ENCODE assay signal across 22 cellular contexts in the genomic region with DNA sequence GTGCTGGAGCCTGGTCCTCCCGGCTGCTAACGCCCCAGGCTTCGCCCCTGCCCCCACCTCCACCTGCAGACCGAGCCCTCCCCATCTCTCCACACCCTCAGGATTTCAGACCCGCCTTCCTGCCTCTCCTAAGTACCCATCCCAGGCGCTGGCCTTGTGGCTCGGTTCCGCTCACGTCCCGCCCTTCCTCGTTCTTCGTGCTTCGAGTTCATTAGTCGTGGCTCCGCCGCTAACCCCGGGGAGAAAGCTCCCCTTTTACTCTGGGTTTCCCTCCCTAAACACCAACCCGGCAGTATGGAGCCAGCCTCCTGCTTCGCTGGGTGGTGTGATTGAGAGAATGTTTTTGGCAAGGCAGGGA. TPM values are rescaled to one million over a fixed set of nuclear protein-coding genes. Genes with fewer than 3 reads are reported as not detected.
DNase-seq lines count a peak whose midpoint lies in the region; ATAC-seq and TF ChIP-seq lines count a peak whose summit lies in the region.
"Had no signal": no experiment of that assay in that cellular context is flagged by ENCODE, and none has a peak within 500 bp of the region (broad histone marks: within the 10 kb centered on the region; RNA-seq: fewer than 3 reads in every experiment).

No MANE protein-coding gene starts in this region.

- DNase-seq in breast epithelium (ENCODE audit: low spot score in 2 of 2) (no peak), mammary epithelial cell (no peak), epithelial cell of proximal tubule (ENCODE audit: low read depth) (no peak), uterus (no peak), NCI-H524 treated with DMSO at 0.1 percent for 48 hours (lab: John Stamatoyannopoulos, UW) (no peak)
- no peak for DNase-seq in natural killer cell treated with Interleukin-12 subunit alpha and Interleukin-12 subunit beta and Interleukin-15 and Interleukin-18, amount 100 ng/mL, for 72 hours (ENCODE audit: low spot score)
- DNase-seq: ACHN; activated CD8-positive, alpha-beta T cell treated with anti-CD3 and anti-CD28 coated beads, Interleukin-2, amount 10 ng/mL, durations not matched to agents 7 days and 5 days; CD4-positive, CD25-positive, alpha-beta regulatory T cell; central memory CD4-positive, alpha-beta T cell; DND-41; naive thymus-derived CD4-positive, alpha-beta T cell; NCI-H1930; stomach; T-cell; WERI-Rb-1 had no signal

- peaks cover 15 to 18% of the 10 kb centered on the region in 2 donors for H3K4me1 Mint-ChIP-seq in natural killer cell treated with Interleukin-12 subunit alpha and Interleukin-12 subunit beta and Interleukin-15 and Interleukin-18, amount 100 ng/mL, for 72 hours (ENCODE audit: low read depth in 2 of 2)

- dilution Hi-C loops in mammary epithelial cell (cut with HindIII; ENCODE audit: low sequenced_read_pairs) = loop anchor here (5.0 kb wide), 1 partner anchor 49 kb away; no protein-coding TSS in a partner anchor

- H3K36me3 ChIP-seq in breast epithelium = no peaks in the 10 kb centered on the region
- no peaks in the 10 kb centered on the region for H3K36me3 ChIP-seq in mammary epithelial cell (ENCODE audit: insufficient read depth, low read length)
- no peaks in the 10 kb centered on the region for H3K36me3 ChIP-seq in uterus
- H3K36me3 ChIP-seq: stomach, vagina, WERI-Rb-1 had no signal

- H2AFZ ChIP-seq in mammary epithelial cell (ENCODE audit: low read depth, low read length) = no peak overlapping the region

- H3K27ac Mint-ChIP-seq in natural killer cell treated with Interleukin-12 subunit alpha and Interleukin-12 subunit beta and Interleukin-15 and Interleukin-18, amount 100 ng/mL, for 72 hours = no peak overlapping the region
- H3K27ac Mint-ChIP-seq: activated CD8-positive, alpha-beta T cell treated with anti-CD3 and anti-CD28 coated beads, Interleukin-2, amount 10 ng/mL, durations not matched to agents 7 days and 5 days; activated T-helper 17 cell treated with anti-CD3 and anti-CD28 coated beads, Interleukin-2, amount 50 U/mL, for 72 hours; CD4-positive, CD25-positive, alpha-beta regulatory T cell; naive thymus-derived CD4-positive, alpha-beta T cell; T-cell had no signal

- peak overlapping the region; percentile 15 for H3K4me3 Mint-ChIP-seq in natural killer cell treated with Interleukin-12 subunit alpha and Interleukin-12 subunit beta and Interleukin-15 and Interleukin-18, amount 100 ng/mL, for 72 hours
- H3K4me3 Mint-ChIP-seq: activated T-helper 17 cell treated with anti-CD3 and anti-CD28 coated beads, Interleukin-2, amount 50 U/mL, for 72 hours; CD4-positive, CD25-positive, alpha-beta regulatory T cell had no signal

- no peak overlapping the region for H3K27ac ChIP-seq in breast epithelium
- H3K27ac ChIP-seq in mammary epithelial cell (ENCODE audit: insufficient read depth, low read depth, low read length) = no peak overlapping the region
- peak overlapping the region; percentile 98 for H3K27ac ChIP-seq in uterus
- H3K27ac ChIP-seq: stomach, vagina, WERI-Rb-1 had no signal

- peaks cover 55 to 81% of the 10 kb centered on the region in 2 donors for H3K27me3 Mint-ChIP-seq in natural killer cell treated with Interleukin-12 subunit alpha and Interleukin-12 subunit beta and Interleukin-15 and Interleukin-18, amount 100 ng/mL, for 72 hours

- H3K79me2 ChIP-seq in mammary epithelial cell (ENCODE audit: insufficient read depth, low read length) = no peaks in the 10 kb centered on the region

- H3K27me3 ChIP-seq in breast epithelium (peaks cover 4 to 80% of the 10 kb centered on the region in 2 donors), mammary epithelial cell (ENCODE audit: insufficient read depth, low read length) (peaks cover 65% of the 10 kb centered on the region), uterus (no peaks in the 10 kb centered on the region)

- CTCF ChIA-PET in mammary epithelial cell (lab: Charles Lee; ENCODE audit: low non-redundant PET) = no interaction called here

- H3K4me3 ChIP-seq in breast epithelium (peak overlapping the region in 2 of 3 donors; percentile 37 to 58), mammary epithelial cell (replicated peaks in 1 of 3; ENCODE audit: insufficient read depth in 1 of 3, low read depth in 2 of 3, low read length in 3 of 3) (no peak overlapping the region), epithelial cell of proximal tubule (ENCODE audit: low read depth, low read length) (peak overlapping the region; percentile 95), uterus (peak overlapping the region; percentile 37 to 40)
- H3K4me3 ChIP-seq: lung, stomach had no signal

- no peak for TF ChIP-seq POLR2A in breast epithelium (IDR thresholded peaks at IDR 0.05)
- no peak for TF ChIP-seq POLR2A in uterus (IDR thresholded peaks at IDR 0.05)

- ATAC-seq in natural killer cell treated with Interleukin-12 subunit alpha and Interleukin-12 subunit beta and Interleukin-15 and Interleukin-18, amount 100 ng/mL, for 72 hours = no peak
- no peak for ATAC-seq in HG03135 (IDR thresholded peaks at IDR 0.05; ENCODE audit: unreplicated experiment)
- no peak for ATAC-seq in esophagus mucosa
- ATAC-seq: activated CD8-positive, alpha-beta T cell treated with anti-CD3 and anti-CD28 coated beads, Interleukin-2, amount 10 ng/mL, durations not matched to agents 7 days and 5 days; activated T-helper 17 cell treated with anti-CD3 and anti-CD28 coated beads, Interleukin-2, amount 50 U/mL, for 72 hours; naive thymus-derived CD4-positive, alpha-beta T cell; T-cell had no signal

- H3K4me1 ChIP-seq in breast epithelium (peaks cover 0 to 3% of the 10 kb centered on the region in 2 donors), mammary epithelial cell (ENCODE audit: insufficient read depth, low read length) (peaks cover 4% of the 10 kb centered on the region), uterus (peaks cover 0 to 8% of the 10 kb centered on the region in 2 donors)

- BruUV-seq in mammary epithelial cell (replicated peaks; lab: Mats Ljungman, UMichigan) = no TSS peak

- in situ Hi-C loops in mammary epithelial cell (cut with MboI; ENCODE audit: low sequenced_read_pairs in 2 of 2) = no loop called here

- WGBS in mammary epithelial cell (ENCODE audit: low coverage, missing lambda C conversion rate) = 54% methylated on average over 13 of the region's 19 CpGs

- H3K36me3 Mint-ChIP-seq in natural killer cell treated with Interleukin-12 subunit alpha and Interleukin-12 subunit beta and Interleukin-15 and Interleukin-18, amount 100 ng/mL, for 72 hours = peaks cover 5% of the 10 kb centered on the region
- H3K36me3 Mint-ChIP-seq: T-cell had no signal

- H3K9me3 ChIP-seq in breast epithelium (no peaks in the 10 kb centered on the region), mammary epithelial cell (replicated peaks; ENCODE audit: insufficient read depth, low read length) (no peaks in the 10 kb centered on the region), uterus (no peaks in the 10 kb centered on the region)
- H3K9me3 ChIP-seq: stomach, vagina had no signal

- intact Hi-C loops in breast epithelium (cut with DNase I; ENCODE audit: low total_unique reads) = no loop called here
- intact Hi-C loops in mammary epithelial cell (cut with micrococcal nuclease) = no loop called here
- intact Hi-C loops in uterus (cut with DNase I; ENCODE audit: low total_unique reads) = no loop called here

- TF ChIP-seq CTCF in breast epithelium (IDR thresholded peaks at IDR 0.05) = no peak
- no peak for TF ChIP-seq CTCF in mammary epithelial cell (conservative IDR thresholded peaks at IDR 0.05 in 1 of 2, IDR thresholded peaks at IDR 0.05 in 1 of 2; ENCODE audit: extremely low read depth in 1 of 2, insufficient read depth in 1 of 2, low read depth in 1 of 2, low read length in 2 of 2)
- no peak for TF ChIP-seq CTCF in epithelial cell of proximal tubule (conservative IDR thresholded peaks at IDR 0.05; ENCODE audit: low read depth, low read length)
- no peak for TF ChIP-seq CTCF in uterus (IDR thresholded peaks at IDR 0.05)

- H3K9me3 Mint-ChIP-seq in natural killer cell treated with Interleukin-12 subunit alpha and Interleukin-12 subunit beta and Interleukin-15 and Interleukin-18, amount 100 ng/mL, for 72 hours = no peaks in the 10 kb centered on the region
- H3K9me3 Mint-ChIP-seq: activated T-helper 17 cell treated with anti-CD3 and anti-CD28 coated beads, Interleukin-2, amount 50 U/mL, for 72 hours; T-cell had no signal

- H3K9ac ChIP-seq in mammary epithelial cell (ENCODE audit: insufficient read depth, low read length) = no peak overlapping the region

- H4K20me1 ChIP-seq in mammary epithelial cell (ENCODE audit: insufficient read depth, low read length) = no peaks in the 10 kb centered on the region

- H3K4me2 ChIP-seq in mammary epithelial cell (ENCODE audit: insufficient read depth, low read depth, low read length) = no peak overlapping the region

RNA-seq across cellular contexts. Expression of gene EMX2, which starts 11.2 kb away (rescaled TPM):
- 1 to 10 TPM in 1 of 3 donors, under 1 TPM in 2; 0.29 to 7.8 (median 0.98) TPM for total RNA-seq in breast epithelium
- not detected for total RNA-seq in mammary epithelial cell
- polyA plus RNA-seq in mammary epithelial cell = not detected
- not detected for polyA minus RNA-seq in mammary epithelial cell
- total RNA-seq in epithelial cell of proximal tubule = 5.7 and 10.7 TPM in 2 replicates
- not detected for total RNA-seq in natural killer cell treated with Interleukin-12 subunit alpha and Interleukin-12 subunit beta and Interleukin-15 and Interleukin-18, amount 100 ng/mL, for 72 hours
- 100 to 1,000 TPM in 1 of 4 donors, 10 to 100 TPM in 2, 1 to 10 TPM in 1; 6.7 to 154 (median 17.1) TPM for total RNA-seq in uterus
- not detected for total RNA-seq in esophagus mucosa
- total RNA-seq: activated CD8-positive, alpha-beta T cell treated with anti-CD3 and anti-CD28 coated beads, Interleukin-2, amount 10 ng/mL, durations not matched to agents 7 days and 5 days; activated T-helper 17 cell treated with anti-CD3 and anti-CD28 coated beads, Interleukin-2, amount 50 U/mL, for 72 hours; CD4-positive, CD25-positive, alpha-beta regulatory T cell; naive thymus-derived CD4-positive, alpha-beta T cell; NCI-H460; stomach; T-cell had no signal
- polyA plus RNA-seq: CD4-positive, CD25-positive, alpha-beta regulatory T cell; lung; naive thymus-derived CD4-positive, alpha-beta T cell had no signal

Comparison
In these comparisons a context has a peak if more than half of its experiments do, and no peak if none do; other contexts are left out.
1. H3K4me3 ChIP-seq: peak in breast epithelium (2 of 3), epithelial cell of proximal tubule (single experiment) and uterus (2 of 2); none in mammary epithelial cell (0 of 3).
2. H3K27ac ChIP-seq: peak in uterus (2 of 2); none in breast epithelium (0 of 2) and mammary epithelial cell (single experiment).